In the genomic region with DNA sequence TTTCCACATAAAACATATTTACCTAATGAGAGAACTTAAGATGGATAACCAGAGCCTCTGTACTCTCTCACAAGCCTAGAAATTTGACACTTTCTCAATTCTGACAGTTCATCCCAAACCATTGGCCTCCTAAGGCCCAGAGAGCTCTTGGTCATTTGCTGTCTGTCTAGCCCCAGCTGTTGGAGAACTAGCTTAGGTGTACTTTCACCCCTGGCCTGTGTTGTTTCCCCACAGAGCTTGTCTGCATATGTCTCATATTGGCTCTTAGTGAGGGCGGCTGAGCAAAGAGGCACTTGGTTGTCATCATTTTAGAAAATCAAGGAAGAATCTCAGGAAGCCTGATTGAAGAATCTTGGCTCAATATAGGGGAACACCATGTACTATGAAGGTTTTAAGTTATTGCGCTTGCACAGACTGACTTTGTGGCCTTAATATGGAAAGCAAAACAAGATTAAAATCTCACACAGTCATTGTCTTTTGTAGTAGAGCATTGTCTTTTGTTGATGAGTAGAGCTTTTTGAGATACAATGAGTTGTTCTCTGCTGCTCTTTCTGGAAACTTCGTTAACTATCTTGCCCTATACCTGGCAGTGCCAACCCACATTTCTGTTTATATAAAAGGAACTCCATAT, we compare ENCODE assay signal across 8 cellular contexts.
A peak's percentile ranks its signal among the peaks of the same experiment; 100 is the strongest.
DNase-seq lines count a peak whose midpoint lies in the region; ATAC-seq and TF ChIP-seq lines count a peak whose summit lies in the region.

No MANE protein-coding gene starts in this region.

- H3K27ac ChIP-seq in cingulate gyrus (ENCODE audit: low read depth, low read length) (peak overlapping the region; percentile 74), lung (ENCODE audit: low read depth in 1 of 2, low read length in 1 of 2) (peak overlapping the region; percentile 69 to 86), temporal lobe (ENCODE audit: low read depth, low read length) (peak overlapping the region; percentile 66)

- H2AFZ ChIP-seq in Loucy (ENCODE audit: low read length), result no peak overlapping the region

- H3K9me3 ChIP-seq in Loucy (ENCODE audit: insufficient read depth, low read depth, low read length), result peaks cover 5% of the 10 kb centered on the region; the same call in 1 of the 2 replicates
- no peaks in the 10 kb centered on the region for H3K9me3 ChIP-seq in lung (ENCODE audit: control insufficient read depth in 2 of 2, insufficient read depth in 1 of 2, low read length in 1 of 2)

- TF ChIP-seq CTCF in Loucy (conservative IDR thresholded peaks at IDR 0.05; ENCODE audit: low read length), result no peak
- no peak for TF ChIP-seq CTCF in lung (IDR thresholded peaks at IDR 0.05; ENCODE audit: control extremely low read depth, extremely low read depth)

- H3K27ac Mint-ChIP-seq in T-helper 2 cell treated with Interferon-gamma antibody and Interleukin-4, amounts not matched to agents 5 μg/mL and 100 μg/mL, for 36 hours, result no peak overlapping the region

- H3K36me3 ChIP-seq in Loucy (ENCODE audit: insufficient read depth, low read length) (no peaks in the 10 kb centered on the region), lung (ENCODE audit: control insufficient read depth in 2 of 2, insufficient read depth in 2 of 2, low read length in 2 of 2) (no peaks in the 10 kb centered on the region)

- H3K36me3 Mint-ChIP-seq in T-helper 2 cell treated with Interferon-gamma antibody and Interleukin-4, amounts not matched to agents 5 μg/mL and 100 μg/mL, for 36 hours (ENCODE audit: low read depth), result no peaks in the 10 kb centered on the region

- H3K79me2 ChIP-seq in Loucy (ENCODE audit: insufficient read depth, low read length), result no peaks in the 10 kb centered on the region

- peak overlapping the region; percentile 69 for H3K9ac ChIP-seq in Loucy (ENCODE audit: low read depth, low read length, poor library complexity, severe bottlenecking)

- no peaks in the 10 kb centered on the region for H3K27me3 ChIP-seq in Loucy (ENCODE audit: insufficient read depth, low read length, poor library complexity, severe bottlenecking)
- H3K27me3 ChIP-seq in lung (ENCODE audit: control insufficient read depth, insufficient read depth), result no peaks in the 10 kb centered on the region

- H3K4me3 ChIP-seq in Loucy (ENCODE audit: low read length, poor library complexity, severe bottlenecking), result peak overlapping the region; percentile 28
- no peak overlapping the region for H3K4me3 ChIP-seq in lung

- no peak for ATAC-seq in lung (ENCODE audit: insufficient read depth, low FRiP score)
- no peak for ATAC-seq in GM18909 (IDR thresholded peaks at IDR 0.05; ENCODE audit: poor library complexity, unreplicated experiment)

- 54 to 64% methylated on average over 3 of the region's 3 CpGs for WGBS in lung, 2 donors

- H3K4me3 Mint-ChIP-seq in T-helper 2 cell treated with Interferon-gamma antibody and Interleukin-4, amounts not matched to agents 5 μg/mL and 100 μg/mL, for 36 hours, result no peak overlapping the region

- no peaks in the 10 kb centered on the region for H3K9me2 ChIP-seq in Loucy (replicated peaks; ENCODE audit: low read depth, low read length)

- H3K4me2 ChIP-seq in Loucy (ENCODE audit: low read depth, low read length, poor library complexity, severe bottlenecking), result peak overlapping the region; percentile 63

- peaks cover 11% of the 10 kb centered on the region; the same call in 1 of the 2 replicates for H3F3A ChIP-seq in Loucy (ENCODE audit: low read depth)

- peaks cover 73% of the 10 kb centered on the region for H3K4me1 ChIP-seq in Loucy (ENCODE audit: insufficient read depth, low read length, poor library complexity, severe bottlenecking)
- H3K4me1 ChIP-seq in lung (ENCODE audit: control insufficient read depth in 2 of 2, insufficient read depth in 2 of 2, low read length in 2 of 2), result peaks cover 10 to 19% of the 10 kb centered on the region in 2 donors

- H3K9me3 Mint-ChIP-seq in T-helper 2 cell treated with Interferon-gamma antibody and Interleukin-4, amounts not matched to agents 5 μg/mL and 100 μg/mL, for 36 hours, result peaks cover 24% of the 10 kb centered on the region

- peaks cover 5% of the 10 kb centered on the region for H3K4me1 Mint-ChIP-seq in T-helper 2 cell treated with Interferon-gamma antibody and Interleukin-4, amounts not matched to agents 5 μg/mL and 100 μg/mL, for 36 hours (ENCODE audit: low read depth)

- no peaks in the 10 kb centered on the region for H3K27me3 Mint-ChIP-seq in T-helper 2 cell treated with Interferon-gamma antibody and Interleukin-4, amounts not matched to agents 5 μg/mL and 100 μg/mL, for 36 hours (ENCODE audit: low read depth)

- no peaks in the 10 kb centered on the region for H4K20me1 ChIP-seq in Loucy (ENCODE audit: insufficient read depth, low read length, poor library complexity, severe bottlenecking)

- DNase-seq in lung (ENCODE audit: low spot score) (no peak), cerebellar cortex (ENCODE audit: low spot score) (no peak), NCI-H446 treated with DMSO at 0.1 percent for 48 hours (lab: John Stamatoyannopoulos, UW) (no peak)
- DNase-seq in T-helper 2 cell treated with Interferon-gamma antibody and Interleukin-4, amounts not matched to agents 5 μg/mL and 100 μg/mL, for 36 hours (ENCODE audit: low spot score), result no peak
